15 cellular contexts compared by ENCODE assay signal in genomic region chr13:26590951-26591350, GRCh38. TPM values are rescaled to one million over a fixed set of nuclear protein-coding genes. Genes with fewer than 3 reads are reported as not detected.
"Had no signal": no experiment of that assay in that cellular context is flagged by ENCODE, and none has a peak within 500 bp of the region (broad histone marks: within the 10 kb centered on the region; RNA-seq: fewer than 3 reads in every experiment).

No MANE protein-coding gene starts in this region.

- H3K27me3 ChIP-seq: breast epithelium, esophagus squamous epithelium, ovary, thyroid gland had no signal

- H3K27ac ChIP-seq: breast epithelium, esophagus squamous epithelium, left ventricle myocardium inferior, ovary, skin epidermis, thyroid gland had no signal

- H3K4me1 Mint-ChIP-seq: activated CD4-positive, alpha-beta T cell treated with anti-CD3 and anti-CD28 coated beads for 36 hours; activated naive CD8-positive, alpha-beta T cell treated with anti-CD3 and anti-CD28 coated beads, Interleukin-2, amount 10 ng/mL, durations not matched to agents 7 days and 5 days had no signal

- H3K27ac Mint-ChIP-seq: activated CD4-positive, alpha-beta T cell treated with anti-CD3 and anti-CD28 coated beads for 36 hours; activated CD8-positive, alpha-beta T cell treated with anti-CD3 and anti-CD28 coated beads, Interleukin-2, amount 10 ng/mL, durations not matched to agents 7 days and 5 days; activated naive CD8-positive, alpha-beta T cell treated with anti-CD3 and anti-CD28 coated beads, Interleukin-2, amount 10 ng/mL, durations not matched to agents 7 days and 5 days had no signal

- H3K9me3 ChIP-seq: breast epithelium, esophagus squamous epithelium, ovary, thyroid gland had no signal

- H3K9me3 Mint-ChIP-seq: activated naive CD8-positive, alpha-beta T cell treated with anti-CD3 and anti-CD28 coated beads, Interleukin-2, amount 10 ng/mL, durations not matched to agents 7 days and 5 days had no signal

- ATAC-seq: activated CD4-positive, alpha-beta T cell treated with anti-CD3 and anti-CD28 coated beads for 36 hours; activated CD8-positive, alpha-beta T cell treated with anti-CD3 and anti-CD28 coated beads, Interleukin-2, amount 10 ng/mL, durations not matched to agents 7 days and 5 days had no signal

- DNase-seq: activated CD4-positive, alpha-beta T cell treated with anti-CD3 and anti-CD28 coated beads for 36 hours; activated CD8-positive, alpha-beta memory T cell treated with anti-CD3 and anti-CD28 coated beads, Interleukin-2, amount 50 U/mL, for 48 hours; activated CD8-positive, alpha-beta T cell treated with anti-CD3 and anti-CD28 coated beads, Interleukin-2, amount 10 ng/mL, durations not matched to agents 7 days and 5 days; activated naive CD8-positive, alpha-beta T cell treated with anti-CD3 and anti-CD28 coated beads, Interleukin-2, amount 10 ng/mL, durations not matched to agents 7 days and 5 days; anterior cingulate cortex; esophagus squamous epithelium; foreskin fibroblast; head of caudate nucleus; islet precursor cell; left ventricle myocardium inferior; ovary; retina; thyroid gland had no signal

- H3K4me3 ChIP-seq: breast epithelium, esophagus squamous epithelium, left ventricle myocardium inferior, ovary, skin epidermis, thyroid gland had no signal

- H3K36me3 Mint-ChIP-seq: activated naive CD8-positive, alpha-beta T cell treated with anti-CD3 and anti-CD28 coated beads, Interleukin-2, amount 10 ng/mL, durations not matched to agents 7 days and 5 days had no signal

- H3K4me3 Mint-ChIP-seq: activated CD4-positive, alpha-beta T cell treated with anti-CD3 and anti-CD28 coated beads for 36 hours; activated CD8-positive, alpha-beta T cell treated with anti-CD3 and anti-CD28 coated beads, Interleukin-2, amount 10 ng/mL, durations not matched to agents 7 days and 5 days; activated naive CD8-positive, alpha-beta T cell treated with anti-CD3 and anti-CD28 coated beads, Interleukin-2, amount 10 ng/mL, durations not matched to agents 7 days and 5 days had no signal

- H3K36me3 ChIP-seq: breast epithelium, esophagus squamous epithelium, left ventricle myocardium inferior, ovary, thyroid gland had no signal

- H3K4me1 ChIP-seq: breast epithelium, esophagus squamous epithelium had no signal

RNA-seq across cellular contexts. Expression of gene WASF3, which starts 33.5 kb away (rescaled TPM):
- total RNA-seq: activated CD8-positive, alpha-beta T cell treated with anti-CD3 and anti-CD28 coated beads, Interleukin-2, amount 10 ng/mL, durations not matched to agents 7 days and 5 days; activated naive CD8-positive, alpha-beta T cell treated with anti-CD3 and anti-CD28 coated beads, Interleukin-2, amount 10 ng/mL, durations not matched to agents 7 days and 5 days had no signal
